Comparison of ENCODE assay signal across 22 cellular contexts in the genomic region with DNA sequence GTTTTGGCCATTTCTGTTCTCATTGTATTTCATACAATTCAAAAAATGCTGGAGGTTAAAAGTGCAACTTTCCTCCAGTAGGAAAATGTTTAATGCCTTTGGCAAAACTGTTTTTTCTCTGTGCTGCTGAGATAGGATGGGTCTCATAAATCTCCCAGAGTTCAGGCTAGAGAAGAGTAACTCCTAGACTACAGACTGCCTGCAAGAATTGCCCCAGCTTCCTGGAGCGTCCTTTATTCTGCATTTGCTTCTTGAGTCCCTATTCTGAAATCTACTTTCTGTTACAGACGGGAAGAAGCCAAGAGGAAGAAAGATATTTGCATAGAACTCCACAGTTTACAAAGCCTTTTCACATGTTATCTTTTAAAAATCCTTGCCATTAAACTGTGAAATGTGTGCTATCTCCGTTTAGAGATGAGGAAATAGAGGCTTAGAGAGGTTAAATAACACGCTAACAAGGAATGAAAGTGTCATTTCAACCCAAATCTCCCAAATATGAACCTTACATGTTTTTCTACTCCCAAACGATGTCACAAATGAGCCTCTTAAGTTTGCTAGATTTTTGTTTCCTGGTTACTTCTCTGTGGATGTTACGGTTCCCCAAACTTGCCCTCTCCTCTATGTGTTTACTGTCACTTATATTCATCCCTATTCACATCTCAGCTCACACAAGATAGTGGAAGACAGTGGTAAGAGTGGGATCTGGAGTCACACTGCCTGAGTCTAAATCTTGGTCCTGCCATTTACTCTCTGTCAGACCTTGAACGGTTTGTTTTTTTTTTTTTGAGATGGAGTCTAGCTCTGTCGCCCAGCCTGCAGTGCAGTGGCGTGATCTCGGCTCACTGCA. TPM values are rescaled to one million over a fixed set of nuclear protein-coding genes. Genes with fewer than 3 reads are reported as not detected.
DNase-seq lines count a peak whose midpoint lies in the region; ATAC-seq, FAIRE-seq and TF ChIP-seq lines count a peak whose summit lies in the region.
"Had no signal": no experiment of that assay in that cellular context is flagged by ENCODE, and none has a peak within 500 bp of the region (broad histone marks: within the 10 kb centered on the region; RNA-seq: fewer than 3 reads in every experiment).

No MANE protein-coding gene starts in this region.

- intact Hi-C loops in activated CD8-positive, alpha-beta T cell treated with anti-CD3 and anti-CD28 coated beads for 36 hours (cut with micrococcal nuclease), result no loop called here

- peaks cover 46% of the 10 kb centered on the region for H3K4me1 Mint-ChIP-seq in mesothelial cell of epicardium
- no peaks in the 10 kb centered on the region for H3K4me1 Mint-ChIP-seq in activated CD8-positive, alpha-beta T cell treated with anti-CD3 and anti-CD28 coated beads for 36 hours (ENCODE audit: low read depth)
- H3K4me1 Mint-ChIP-seq: activated CD4-positive, alpha-beta T cell treated with anti-CD3 and anti-CD28 coated beads for 36 hours; activated naive CD4-positive, alpha-beta T cell treated with anti-CD3 and anti-CD28 coated beads, Interleukin-2, amount 50 U/mL, for 24 hours had no signal

- TF ChIP-seq CTCF in mesothelial cell of epicardium (IDR thresholded peaks at IDR 0.05; ENCODE audit: unreplicated experiment), result no peak
- no peak for TF ChIP-seq CTCF in activated CD8-positive, alpha-beta T cell treated with anti-CD3 and anti-CD28 coated beads for 36 hours (IDR thresholded peaks at IDR 0.05)

- peak; percentile 33 for DNase-seq in EH (ENCODE audit: low read depth)
- peak; percentile 42 for DNase-seq in OCI-M1 (lab: John Stamatoyannopoulos, UW)
- DNase-seq in mesothelial cell of epicardium (ENCODE audit: low spot score in 2 of 2, unreplicated experiment in 2 of 2), result no peak
- no peak for DNase-seq in NCI-H128 (lab: John Stamatoyannopoulos, UW; ENCODE audit: unreplicated experiment)
- DNase-seq in activated CD8-positive, alpha-beta T cell treated with anti-CD3 and anti-CD28 coated beads for 36 hours, result no peak
- DNase-seq in DMS 273 treated with DMSO at 0.1 percent for 48 hours (lab: John Stamatoyannopoulos, UW), result no peak
- DNase-seq: activated CD4-positive, alpha-beta T cell treated with anti-CD3 and anti-CD28 coated beads for 36 hours; Caco-2; Kasumi-1; kidney; NCI-H1092 treated with DMSO at 0.1 percent for 48 hours; NCI-H2107; NCI-H510A treated with DMSO at 0.1 percent for 48 hours; ovary; right cardiac atrium; stimulated activated CD4-positive, alpha-beta T cell treated with anti-CD3 and anti-CD28 coated beads, Interleukin-15, amount 100 ng/mL, for 24 hours had no signal

- peaks cover 12% of the 10 kb centered on the region for H3K36me3 Mint-ChIP-seq in mesothelial cell of epicardium
- no peaks in the 10 kb centered on the region for H3K36me3 Mint-ChIP-seq in activated CD8-positive, alpha-beta T cell treated with anti-CD3 and anti-CD28 coated beads for 36 hours (ENCODE audit: low read depth)
- H3K36me3 Mint-ChIP-seq: activated naive CD4-positive, alpha-beta T cell treated with anti-CD3 and anti-CD28 coated beads, Interleukin-2, amount 50 U/mL, for 24 hours had no signal

- CTCF ChIA-PET in activated CD8-positive, alpha-beta T cell treated with anti-CD3 and anti-CD28 coated beads for 36 hours (lab: Charles Lee), result interaction anchor here (2.4 kb wide), 1 partner anchor 11 kb away, joined by 11 read pairs; no protein-coding TSS in a partner anchor

- no peaks in the 10 kb centered on the region for H3K27me3 Mint-ChIP-seq in mesothelial cell of epicardium (ENCODE audit: low read depth)
- peaks cover 5% of the 10 kb centered on the region for H3K27me3 Mint-ChIP-seq in activated CD8-positive, alpha-beta T cell treated with anti-CD3 and anti-CD28 coated beads for 36 hours
- H3K27me3 Mint-ChIP-seq: activated naive CD4-positive, alpha-beta T cell treated with anti-CD3 and anti-CD28 coated beads, Interleukin-2, amount 50 U/mL, for 24 hours had no signal

- peaks cover 12% of the 10 kb centered on the region for H3K9me3 Mint-ChIP-seq in mesothelial cell of epicardium
- no peaks in the 10 kb centered on the region for H3K9me3 Mint-ChIP-seq in activated CD8-positive, alpha-beta T cell treated with anti-CD3 and anti-CD28 coated beads for 36 hours
- H3K9me3 Mint-ChIP-seq: activated naive CD4-positive, alpha-beta T cell treated with anti-CD3 and anti-CD28 coated beads, Interleukin-2, amount 50 U/mL, for 24 hours had no signal

- ATAC-seq in GM19455 (IDR thresholded peaks at IDR 0.05; ENCODE audit: unreplicated experiment), result no peak
- no peak for ATAC-seq in activated CD8-positive, alpha-beta T cell treated with anti-CD3 and anti-CD28 coated beads for 36 hours
- ATAC-seq: activated CD4-positive, alpha-beta T cell treated with anti-CD3 and anti-CD28 coated beads for 36 hours; right cardiac atrium had no signal

- peak overlapping the region; percentile 84 for H3K27ac Mint-ChIP-seq in mesothelial cell of epicardium
- H3K27ac Mint-ChIP-seq in activated CD8-positive, alpha-beta T cell treated with anti-CD3 and anti-CD28 coated beads for 36 hours, result no peak overlapping the region
- H3K27ac Mint-ChIP-seq: activated CD4-positive, alpha-beta T cell treated with anti-CD3 and anti-CD28 coated beads for 36 hours; activated naive CD4-positive, alpha-beta T cell treated with anti-CD3 and anti-CD28 coated beads, Interleukin-2, amount 50 U/mL, for 24 hours had no signal

- peak overlapping the region; percentile 27 for H3K4me3 Mint-ChIP-seq in mesothelial cell of epicardium
- H3K4me3 Mint-ChIP-seq in activated CD8-positive, alpha-beta T cell treated with anti-CD3 and anti-CD28 coated beads for 36 hours, result no peak overlapping the region
- H3K4me3 Mint-ChIP-seq: activated CD4-positive, alpha-beta T cell treated with anti-CD3 and anti-CD28 coated beads for 36 hours; activated naive CD4-positive, alpha-beta T cell treated with anti-CD3 and anti-CD28 coated beads, Interleukin-2, amount 50 U/mL, for 24 hours had no signal

- POLR2A ChIA-PET in activated CD8-positive, alpha-beta T cell treated with anti-CD3 and anti-CD28 coated beads for 36 hours (lab: Charles Lee), result no interaction called here

- peak; percentile 70 for FAIRE-seq in endometrium (lab: Jason Lieb, UNC)
- FAIRE-seq: A204.1, kidney had no signal

RNA-seq across cellular contexts. Expression of gene NANOGP8, which starts 17.4 kb away (rescaled TPM):
- 0.86 to 1.2 TPM (median 0.91 TPM) in 3 replicates for total RNA-seq in mesothelial cell of epicardium
- total RNA-seq in activated CD8-positive, alpha-beta T cell treated with anti-CD3 and anti-CD28 coated beads for 36 hours, result not detected
- total RNA-seq: activated CD4-positive, alpha-beta T cell treated with anti-CD3 and anti-CD28 coated beads for 36 hours; Caco-2; H4; lung microvascular endothelial cell; right cardiac atrium had no signal

Comparison
In these comparisons a context has a peak if more than half of its experiments do, and no peak if none do; other contexts are left out.
1. DNase-seq: peak in EH (single experiment) and OCI-M1 (single experiment); none in mesothelial cell of epicardium (0 of 2), NCI-H128 (single experiment), activated CD8-positive, alpha-beta T cell treated with anti-CD3 and anti-CD28 coated beads for 36 hours (single experiment) and DMS 273 treated with DMSO at 0.1 percent for 48 hours (single experiment).